ENCODE assay signal across 23 cellular contexts in the genomic region with DNA sequence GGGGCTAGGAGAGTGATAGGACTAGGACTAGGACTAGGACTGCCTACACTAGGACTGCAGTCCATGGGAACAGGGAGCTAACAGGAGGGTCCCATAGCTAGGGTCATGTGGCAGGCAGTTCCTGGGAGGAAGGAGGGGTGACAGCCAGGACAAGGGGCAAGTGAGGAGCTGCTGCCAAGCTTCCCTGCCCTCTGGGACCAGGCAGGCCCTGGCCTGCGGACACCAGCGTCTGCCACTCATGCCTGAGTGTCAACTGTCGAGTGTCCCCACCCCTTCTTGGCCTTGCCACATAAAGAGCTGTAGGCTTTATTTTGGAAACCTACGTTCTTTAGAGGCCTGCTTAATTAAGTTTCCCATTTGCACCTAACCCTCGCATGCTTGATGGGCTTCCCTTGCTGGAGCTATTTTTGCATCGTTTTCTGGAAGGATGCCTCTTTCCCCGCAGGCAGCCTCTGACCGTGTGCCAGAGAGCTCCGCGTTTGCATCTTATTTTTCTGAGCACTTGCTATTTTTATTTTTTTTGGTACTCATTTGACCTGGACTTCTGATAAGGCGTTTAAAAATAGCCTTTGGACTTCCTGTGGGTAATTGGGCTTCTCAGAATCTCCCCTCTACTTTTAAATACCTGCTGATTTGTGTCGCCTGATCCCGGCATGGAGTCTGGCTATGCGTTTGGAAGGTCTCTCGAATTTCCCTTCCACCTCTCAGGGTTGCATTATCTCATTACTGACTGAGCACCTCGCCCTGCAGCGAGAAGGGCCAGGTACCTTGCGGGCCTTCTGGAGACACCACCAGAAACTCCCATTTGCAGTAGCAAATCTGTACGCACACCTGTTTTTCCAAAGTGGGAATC.
DNase-seq lines count a peak whose midpoint lies in the region; ATAC-seq and TF ChIP-seq lines count a peak whose summit lies in the region.
"Had no signal": no experiment of that assay in that cellular context is flagged by ENCODE, and none has a peak within 500 bp of the region (broad histone marks: within the 10 kb centered on the region; RNA-seq: fewer than 3 reads in every experiment).

No MANE protein-coding gene starts in this region.

- TF ChIP-seq CTCF in upper lobe of right lung (IDR thresholded peaks at IDR 0.05) (no peak), progenitor cell of endocrine pancreas (IDR thresholded peaks at IDR 0.05; ENCODE audit: unreplicated experiment) (no peak)

- no peaks in the 10 kb centered on the region for H3K9me3 ChIP-seq in upper lobe of right lung
- H3K9me3 ChIP-seq: mucosa of descending colon, transverse colon had no signal

- peak; percentile 36 for ATAC-seq in upper lobe of right lung
- ATAC-seq: activated T-helper 17 cell treated with anti-CD3 and anti-CD28 coated beads, Interleukin-2, amount 50 U/mL, for 72 hours; HCT116; mucosa of descending colon; stimulated activated effector memory CD8-positive, alpha-beta T cell treated with anti-CD3 and anti-CD28 coated beads, Interleukin-12 subunit alpha, Interleukin-12 subunit beta, amount 100 ng/mL, for 72 hours had no signal

- no peak overlapping the region for H3K4me3 ChIP-seq in upper lobe of right lung
- H3K4me3 ChIP-seq: mucosa of descending colon, SK-N-MC, smooth muscle cell, transverse colon had no signal

- peak; percentile 38 for DNase-seq in activated CD8-positive, alpha-beta memory T cell treated with anti-CD3 and anti-CD28 coated beads for 24 hours
- no peak for DNase-seq in activated CD8-positive, alpha-beta memory T cell treated with anti-CD3 and anti-CD28 coated beads, Interleukin-2, amount 50 U/mL, for 4 hours
- DNase-seq in astrocyte of the hippocampus (ENCODE audit: low read depth, low spot score) (peak; percentile 63), upper lobe of right lung (peak; percentile 45), HK-2 (ENCODE audit: unreplicated experiment) (no peak), progenitor cell of endocrine pancreas (ENCODE audit: low spot score, unreplicated experiment) (no peak)
- DNase-seq in activated CD4-positive, alpha-beta T cell treated with anti-CD3 and anti-CD28 coated beads, Interleukin-2, amount 10 ng/mL, durations not matched to agents 24 days and 14 days, result no peak
- DNase-seq: activated CD4-positive, alpha-beta memory T cell treated with anti-CD3 and anti-CD28 coated beads for 36 hours; mucosa of descending colon; NCI-H1092; NCI-H226; occipital lobe; OCI-M1; transverse colon had no signal

- no peak overlapping the region for H3K27ac Mint-ChIP-seq in progenitor cell of endocrine pancreas
- H3K27ac Mint-ChIP-seq in activated CD4-positive, alpha-beta T cell treated with anti-CD3 and anti-CD28 coated beads, Interleukin-2, amount 10 ng/mL, durations not matched to agents 24 days and 14 days, result no peak overlapping the region
- H3K27ac Mint-ChIP-seq: activated CD4-positive, alpha-beta memory T cell treated with anti-CD3 and anti-CD28 coated beads for 36 hours; activated T-helper 17 cell treated with anti-CD3 and anti-CD28 coated beads, Interleukin-2, amount 50 U/mL, for 72 hours; dendritic cell treated with granulocyte-macrophage colony-stimulating factor and Interleukin-4, amounts not matched to agents 40 ng/mL and 50 ng/mL, for 4 days; IgD-negative memory B cell; stimulated activated effector memory CD8-positive, alpha-beta T cell treated with anti-CD3 and anti-CD28 coated beads, Interleukin-12 subunit alpha, Interleukin-12 subunit beta, amount 100 ng/mL, for 72 hours had no signal

- no peaks in the 10 kb centered on the region for H3K36me3 ChIP-seq in upper lobe of right lung
- H3K36me3 ChIP-seq: transverse colon had no signal

- H3K4me1 ChIP-seq in upper lobe of right lung, result peaks cover 17% of the 10 kb centered on the region

- no peaks in the 10 kb centered on the region for H3K4me1 Mint-ChIP-seq in progenitor cell of endocrine pancreas (ENCODE audit: low read depth)
- H3K4me1 Mint-ChIP-seq in activated CD4-positive, alpha-beta T cell treated with anti-CD3 and anti-CD28 coated beads, Interleukin-2, amount 10 ng/mL, durations not matched to agents 24 days and 14 days, result no peaks in the 10 kb centered on the region
- H3K4me1 Mint-ChIP-seq: activated T-helper 17 cell treated with anti-CD3 and anti-CD28 coated beads, Interleukin-2, amount 50 U/mL, for 72 hours; stimulated activated effector memory CD8-positive, alpha-beta T cell treated with anti-CD3 and anti-CD28 coated beads, Interleukin-12 subunit alpha, Interleukin-12 subunit beta, amount 100 ng/mL, for 72 hours had no signal

- H3K27me3 ChIP-seq in layer of hippocampus (ENCODE audit: control insufficient read depth, insufficient read depth, low read length), result no peaks in the 10 kb centered on the region
- no peaks in the 10 kb centered on the region for H3K27me3 ChIP-seq in upper lobe of right lung
- H3K27me3 ChIP-seq: transverse colon had no signal

- H3K27ac ChIP-seq in layer of hippocampus (ENCODE audit: low read depth, low read length) (peak overlapping the region; percentile 6), upper lobe of right lung (no peak overlapping the region)
- H3K27ac ChIP-seq: epithelial cell of prostate, SK-N-MC, transverse colon had no signal

- no peaks in the 10 kb centered on the region for H3K9me3 Mint-ChIP-seq in progenitor cell of endocrine pancreas (ENCODE audit: low read depth)
- no peaks in the 10 kb centered on the region for H3K9me3 Mint-ChIP-seq in activated CD4-positive, alpha-beta T cell treated with anti-CD3 and anti-CD28 coated beads, Interleukin-2, amount 10 ng/mL, durations not matched to agents 24 days and 14 days
- H3K9me3 Mint-ChIP-seq: activated CD4-positive, alpha-beta memory T cell treated with anti-CD3 and anti-CD28 coated beads for 36 hours; activated T-helper 17 cell treated with anti-CD3 and anti-CD28 coated beads, Interleukin-2, amount 50 U/mL, for 72 hours; dendritic cell treated with granulocyte-macrophage colony-stimulating factor and Interleukin-4, amounts not matched to agents 40 ng/mL and 50 ng/mL, for 4 days; IgD-negative memory B cell; stimulated activated effector memory CD8-positive, alpha-beta T cell treated with anti-CD3 and anti-CD28 coated beads, Interleukin-12 subunit alpha, Interleukin-12 subunit beta, amount 100 ng/mL, for 72 hours had no signal

- intact Hi-C loops in upper lobe of right lung (cut with DNase I), result no loop called here
- intact Hi-C loops in activated CD4-positive, alpha-beta T cell treated with anti-CD3 and anti-CD28 coated beads, Interleukin-2, amount 10 ng/mL, durations not matched to agents 24 days and 14 days (cut with micrococcal nuclease), result no loop called here

- H3K36me3 Mint-ChIP-seq in progenitor cell of endocrine pancreas (ENCODE audit: insufficient read depth), result no peaks in the 10 kb centered on the region
- H3K36me3 Mint-ChIP-seq in activated CD4-positive, alpha-beta T cell treated with anti-CD3 and anti-CD28 coated beads, Interleukin-2, amount 10 ng/mL, durations not matched to agents 24 days and 14 days (ENCODE audit: low read depth), result no peaks in the 10 kb centered on the region
- H3K36me3 Mint-ChIP-seq: activated CD4-positive, alpha-beta memory T cell treated with anti-CD3 and anti-CD28 coated beads for 36 hours; IgD-negative memory B cell; stimulated activated effector memory CD8-positive, alpha-beta T cell treated with anti-CD3 and anti-CD28 coated beads, Interleukin-12 subunit alpha, Interleukin-12 subunit beta, amount 100 ng/mL, for 72 hours had no signal

- peaks cover 19% of the 10 kb centered on the region for H3K27me3 Mint-ChIP-seq in progenitor cell of endocrine pancreas
- peaks cover 34% of the 10 kb centered on the region for H3K27me3 Mint-ChIP-seq in activated CD4-positive, alpha-beta T cell treated with anti-CD3 and anti-CD28 coated beads, Interleukin-2, amount 10 ng/mL, durations not matched to agents 24 days and 14 days
- H3K27me3 Mint-ChIP-seq: dendritic cell treated with granulocyte-macrophage colony-stimulating factor and Interleukin-4, amounts not matched to agents 40 ng/mL and 50 ng/mL, for 4 days had no signal

- H3K4me3 Mint-ChIP-seq in progenitor cell of endocrine pancreas (ENCODE audit: low read depth), result no peak overlapping the region
- H3K4me3 Mint-ChIP-seq in activated CD4-positive, alpha-beta T cell treated with anti-CD3 and anti-CD28 coated beads, Interleukin-2, amount 10 ng/mL, durations not matched to agents 24 days and 14 days, result no peak overlapping the region
- H3K4me3 Mint-ChIP-seq: activated CD4-positive, alpha-beta memory T cell treated with anti-CD3 and anti-CD28 coated beads for 36 hours; activated T-helper 17 cell treated with anti-CD3 and anti-CD28 coated beads, Interleukin-2, amount 50 U/mL, for 72 hours; dendritic cell treated with granulocyte-macrophage colony-stimulating factor and Interleukin-4, amounts not matched to agents 40 ng/mL and 50 ng/mL, for 4 days; stimulated activated effector memory CD8-positive, alpha-beta T cell treated with anti-CD3 and anti-CD28 coated beads, Interleukin-12 subunit alpha, Interleukin-12 subunit beta, amount 100 ng/mL, for 72 hours had no signal

Comparison
In these comparisons a context has a peak if more than half of its experiments do, and no peak if none do; other contexts are left out.
1. DNase-seq: peak in activated CD8-positive, alpha-beta memory T cell treated with anti-CD3 and anti-CD28 coated beads for 24 hours (single experiment), astrocyte of the hippocampus (single experiment) and upper lobe of right lung (single experiment); none in activated CD8-positive, alpha-beta memory T cell treated with anti-CD3 and anti-CD28 coated beads, Interleukin-2, amount 50 U/mL, for 4 hours (single experiment), HK-2 (single experiment), progenitor cell of endocrine pancreas (single experiment) and activated CD4-positive, alpha-beta T cell treated with anti-CD3 and anti-CD28 coated beads, Interleukin-2, amount 10 ng/mL, durations not matched to agents 24 days and 14 days (single experiment).